In genomic region chr1:199399996-199400714, GRCh38 we compare ENCODE assay signal across 12 cellular contexts.
DNase-seq lines count a peak whose midpoint lies in the region; ATAC-seq and TF ChIP-seq lines count a peak whose summit lies in the region.
"Had no signal": no experiment of that assay in that cellular context is flagged by ENCODE, and none has a peak within 500 bp of the region (broad histone marks: within the 10 kb centered on the region; RNA-seq: fewer than 3 reads in every experiment).

No MANE protein-coding gene starts in this region.

- TF ChIP-seq POLR2A in esophagus squamous epithelium (IDR thresholded peaks at IDR 0.05) = no peak

- H3K4me1 ChIP-seq in Karpas-422 (ENCODE audit: low read length) (no peaks in the 10 kb centered on the region), esophagus squamous epithelium (no peaks in the 10 kb centered on the region)

- ATAC-seq in GM19324 (IDR thresholded peaks at IDR 0.05; ENCODE audit: low FRiP score, unreplicated experiment) (peak; percentile 67), HG02938 (IDR thresholded peaks at IDR 0.05; ENCODE audit: unreplicated experiment) (peak; percentile 84), GM19023 (IDR thresholded peaks at IDR 0.05; ENCODE audit: unreplicated experiment) (no peak)

- H3K36me3 ChIP-seq in Karpas-422 (ENCODE audit: insufficient read depth, low read length) (no peaks in the 10 kb centered on the region), esophagus squamous epithelium (no peaks in the 10 kb centered on the region)

- H3K4me3 ChIP-seq in Karpas-422 (ENCODE audit: low read length) (no peak overlapping the region), esophagus squamous epithelium (no peak overlapping the region)

- no peaks in the 10 kb centered on the region for H3K9me3 Mint-ChIP-seq in HFFc6
- H3K9me3 Mint-ChIP-seq: nephron had no signal

- no peak overlapping the region for H3K4me2 ChIP-seq in Karpas-422 (ENCODE audit: low read depth, low read length, poor library complexity, severe bottlenecking)
- H3K4me2 ChIP-seq: SK-N-SH had no signal

- no peaks in the 10 kb centered on the region for H3K27me3 Mint-ChIP-seq in HFFc6 (ENCODE audit: insufficient read depth)

- no peaks in the 10 kb centered on the region for H3K27me3 ChIP-seq in Karpas-422 (ENCODE audit: low read length)
- H3K27me3 ChIP-seq in esophagus squamous epithelium = no peaks in the 10 kb centered on the region

- intact Hi-C loops in esophagus squamous epithelium (cut with DNase I) = no loop called here

- H3K27ac ChIP-seq in Karpas-422 (ENCODE audit: low read length) (no peak overlapping the region), esophagus squamous epithelium (no peak overlapping the region)

- no peaks in the 10 kb centered on the region for H3K9me3 ChIP-seq in Karpas-422 (ENCODE audit: low read length)
- H3K9me3 ChIP-seq in esophagus squamous epithelium = no peaks in the 10 kb centered on the region
- H3K9me3 ChIP-seq: SK-N-SH had no signal

- H4K20me1 ChIP-seq in Karpas-422 (ENCODE audit: insufficient read depth, low read depth, low read length) = no peaks in the 10 kb centered on the region

- no peak overlapping the region for H3K9ac ChIP-seq in Karpas-422 (ENCODE audit: low read length)
- H3K9ac ChIP-seq: SK-N-SH had no signal

- H2AFZ ChIP-seq in Karpas-422 (ENCODE audit: low read length) = no peak overlapping the region

- no peaks in the 10 kb centered on the region for H3K9me2 ChIP-seq in Karpas-422 (replicated peaks; ENCODE audit: insufficient read depth, low read length)
- H3K9me2 ChIP-seq: SK-N-SH had no signal

- H3K27ac Mint-ChIP-seq in HFFc6 = no peak overlapping the region
- H3K27ac Mint-ChIP-seq: nephron had no signal

- peaks cover 23% of the 10 kb centered on the region; the same call in 1 of the 2 replicates for H3K4me1 Mint-ChIP-seq in HFFc6 (ENCODE audit: low read depth)
- H3K4me1 Mint-ChIP-seq: nephron had no signal

- 42 to 49% methylated on average over 3 of the region's 3 CpGs for WGBS in esophagus squamous epithelium, 2 donors

- TF ChIP-seq CTCF in esophagus squamous epithelium (IDR thresholded peaks at IDR 0.05) = no peak
- TF ChIP-seq CTCF in HFFc6 (IDR thresholded peaks at IDR 0.05) = no peak

- peak; percentile 63 to 69 for DNase-seq in AML-193 (lab: John Stamatoyannopoulos, UW)
- DNase-seq in MV-4-11 (lab: John Stamatoyannopoulos, UW) = peak; percentile 60
- no peak for DNase-seq in Karpas-422
- DNase-seq in esophagus squamous epithelium (lab: John Stamatoyannopoulos, UW) = no peak
- no peak for DNase-seq in HFFc6
- DNase-seq: activated T-cell treated with anti-CD3 and anti-CD28 coated beads, Interleukin-2, amount 50 U/mL, for 1 hour; NCI-H1105; SK-N-SH had no signal

- H3K4me3 Mint-ChIP-seq in HFFc6 = no peak overlapping the region
- H3K4me3 Mint-ChIP-seq: nephron had no signal

- H3K79me2 ChIP-seq in Karpas-422 (ENCODE audit: low read length) = no peaks in the 10 kb centered on the region

- no peaks in the 10 kb centered on the region for H3K36me3 Mint-ChIP-seq in HFFc6 (ENCODE audit: low read depth)

Comparison
In these comparisons a context has a peak if more than half of its experiments do, and no peak if none do; other contexts are left out.
1. DNase-seq: peak in AML-193 (2 of 2) and MV-4-11 (single experiment); none in Karpas-422 (single experiment), esophagus squamous epithelium (single experiment) and HFFc6 (single experiment).